In the genomic region with DNA sequence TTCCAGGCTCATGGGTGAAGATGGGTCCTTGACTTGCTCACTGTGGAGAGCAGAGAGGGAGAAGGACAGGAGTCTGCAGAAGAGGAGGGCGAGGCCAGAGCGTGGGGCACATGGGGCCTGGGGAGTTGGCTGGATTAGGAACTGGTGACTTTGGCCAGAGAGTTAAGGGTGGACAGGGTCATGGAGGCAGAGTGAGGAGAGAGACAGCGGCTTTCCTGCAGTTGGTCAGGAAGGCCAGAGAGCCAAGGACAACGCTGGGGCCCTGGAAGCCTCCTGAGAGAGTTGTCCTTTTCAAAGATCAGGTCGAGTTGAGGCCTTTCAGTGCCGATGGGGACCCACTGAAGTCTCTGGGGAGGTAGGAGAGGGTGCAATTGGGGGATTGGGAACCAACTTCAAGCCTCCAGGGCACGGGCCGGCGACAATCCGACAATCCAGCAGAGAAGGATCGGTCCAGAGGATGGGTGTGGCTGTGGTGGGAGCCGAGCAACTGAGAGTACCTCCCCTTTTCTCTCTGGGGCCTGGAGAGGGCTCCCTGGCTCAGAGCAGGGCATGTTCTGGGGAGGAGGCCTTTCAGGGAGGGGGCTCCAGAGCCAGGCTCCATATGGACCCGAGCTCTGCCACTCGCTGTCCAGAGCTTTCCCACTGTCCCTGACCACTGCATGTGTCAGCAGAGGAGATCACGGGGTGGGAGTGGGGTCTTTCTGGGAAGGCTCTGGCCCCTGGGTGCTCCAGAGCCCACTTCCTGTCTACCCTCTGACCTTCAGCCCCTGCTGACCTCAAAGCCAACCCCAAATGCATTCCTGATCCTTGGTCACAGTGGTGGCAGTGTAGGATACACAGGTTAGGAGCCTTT, we compare ENCODE assay signal across 1 cellular context.
TF ChIP-seq lines count a peak whose summit lies in the region.

No MANE protein-coding gene starts in this region.

TF ChIP-seq in HepG2, 621 proteins besides CTCF, POLR2A, EP300 and RAD21 (continued from another document and continues in another):
- TF ChIP-seq, protein P1, sequence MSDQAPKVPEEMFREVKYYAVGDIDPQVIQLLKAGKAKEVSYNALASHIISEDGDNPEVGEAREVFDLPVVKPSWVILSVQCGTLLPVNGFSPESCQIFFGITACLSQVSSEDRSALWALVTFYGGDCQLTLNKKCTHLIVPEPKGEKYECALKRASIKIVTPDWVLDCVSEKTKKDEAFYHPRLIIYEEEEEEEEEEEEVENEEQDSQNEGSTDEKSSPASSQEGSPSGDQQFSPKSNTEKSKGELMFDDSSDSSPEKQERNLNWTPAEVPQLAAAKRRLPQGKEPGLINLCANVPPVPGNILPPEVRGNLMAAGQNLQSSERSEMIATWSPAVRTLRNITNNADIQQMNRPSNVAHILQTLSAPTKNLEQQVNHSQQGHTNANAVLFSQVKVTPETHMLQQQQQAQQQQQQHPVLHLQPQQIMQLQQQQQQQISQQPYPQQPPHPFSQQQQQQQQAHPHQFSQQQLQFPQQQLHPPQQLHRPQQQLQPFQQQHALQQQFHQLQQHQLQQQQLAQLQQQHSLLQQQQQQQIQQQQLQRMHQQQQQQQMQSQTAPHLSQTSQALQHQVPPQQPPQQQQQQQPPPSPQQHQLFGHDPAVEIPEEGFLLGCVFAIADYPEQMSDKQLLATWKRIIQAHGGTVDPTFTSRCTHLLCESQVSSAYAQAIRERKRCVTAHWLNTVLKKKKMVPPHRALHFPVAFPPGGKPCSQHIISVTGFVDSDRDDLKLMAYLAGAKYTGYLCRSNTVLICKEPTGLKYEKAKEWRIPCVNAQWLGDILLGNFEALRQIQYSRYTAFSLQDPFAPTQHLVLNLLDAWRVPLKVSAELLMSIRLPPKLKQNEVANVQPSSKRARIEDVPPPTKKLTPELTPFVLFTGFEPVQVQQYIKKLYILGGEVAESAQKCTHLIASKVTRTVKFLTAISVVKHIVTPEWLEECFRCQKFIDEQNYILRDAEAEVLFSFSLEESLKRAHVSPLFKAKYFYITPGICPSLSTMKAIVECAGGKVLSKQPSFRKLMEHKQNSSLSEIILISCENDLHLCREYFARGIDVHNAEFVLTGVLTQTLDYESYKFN (CRISPR knock-in tag; conservative IDR thresholded peaks at IDR 0.05): peak; percentile 61
- TF ChIP-seq ZNF605 (CRISPR knock-in tag; IDR thresholded peaks at IDR 0.05) (peak; percentile 59; the same call in 1 of the 2 replicates), ZSCAN29 (CRISPR knock-in tag; conservative IDR thresholded peaks at IDR 0.05) (0 out of 2 replicates have a peak, but pooled peaks have one; percentile 33), ZNF589 (CRISPR knock-in tag; conservative IDR thresholded peaks at IDR 0.05) (no peak), ZNF274 (CRISPR knock-in tag; IDR thresholded peaks at IDR 0.05) (peak; percentile 57; the same call in 1 of the 2 replicates), SPEN (CRISPR knock-in tag; IDR thresholded peaks at IDR 0.05; ENCODE audit: low read depth) (no peak), ETV5 (CRISPR knock-in tag; IDR thresholded peaks at IDR 0.05; ENCODE audit: borderline replicate concordance) (peak; percentile 69), PHF20 (CRISPR knock-in tag; IDR thresholded peaks at IDR 0.05) (no peak), SP4 (CRISPR knock-in tag; IDR thresholded peaks at IDR 0.05) (peak; percentile 34; the same call in 1 of the 2 replicates), CAMTA2 (CRISPR knock-in tag; IDR thresholded peaks at IDR 0.05; ENCODE audit: borderline replicate concordance) (no peak), ZNF138 (CRISPR knock-in tag; IDR thresholded peaks at IDR 0.05; ENCODE audit: low read depth) (no peak), KAT2B (IDR thresholded peaks at IDR 0.05; ENCODE audit: borderline replicate concordance, low read depth, low read length) (no peak), KDM1A (CRISPR knock-in tag; IDR thresholded peaks at IDR 0.05) (no peak), NR2F1 (CRISPR knock-in tag; IDR thresholded peaks at IDR 0.05) (0 out of 4 replicates have a peak, but pooled peaks of 1 of the 2 experiments have one; percentile 32), RXRA (CRISPR knock-in tag; IDR thresholded peaks at IDR 0.05) (peak; percentile 52; the same call in 1 of the 2 replicates), KDM2A (CRISPR knock-in tag; IDR thresholded peaks at IDR 0.05; ENCODE audit: borderline replicate concordance, low read depth) (no peak), ZFP37 (CRISPR knock-in tag; IDR thresholded peaks at IDR 0.05; ENCODE audit: borderline replicate concordance) (no peak), ZNF598 (CRISPR knock-in tag; IDR thresholded peaks at IDR 0.05; ENCODE audit: borderline replicate concordance) (peak; percentile 34; the same call in 1 of the 2 replicates), RARA (CRISPR knock-in tag; IDR thresholded peaks at IDR 0.05) (peak; percentile 79), ZNF550 (CRISPR knock-in tag; IDR thresholded peaks at IDR 0.05; ENCODE audit: borderline replicate concordance) (no peak), ZNF644 (CRISPR knock-in tag; IDR thresholded peaks at IDR 0.05; ENCODE audit: low read depth) (peak; percentile 9; the same call in 1 of the 2 replicates)
- TF ChIP-seq, protein P2, sequence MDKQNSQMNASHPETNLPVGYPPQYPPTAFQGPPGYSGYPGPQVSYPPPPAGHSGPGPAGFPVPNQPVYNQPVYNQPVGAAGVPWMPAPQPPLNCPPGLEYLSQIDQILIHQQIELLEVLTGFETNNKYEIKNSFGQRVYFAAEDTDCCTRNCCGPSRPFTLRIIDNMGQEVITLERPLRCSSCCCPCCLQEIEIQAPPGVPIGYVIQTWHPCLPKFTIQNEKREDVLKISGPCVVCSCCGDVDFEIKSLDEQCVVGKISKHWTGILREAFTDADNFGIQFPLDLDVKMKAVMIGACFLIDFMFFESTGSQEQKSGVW (CRISPR knock-in tag; IDR thresholded peaks at IDR 0.05; ENCODE audit: borderline replicate concordance): no peak
- TF ChIP-seq, protein P3, sequence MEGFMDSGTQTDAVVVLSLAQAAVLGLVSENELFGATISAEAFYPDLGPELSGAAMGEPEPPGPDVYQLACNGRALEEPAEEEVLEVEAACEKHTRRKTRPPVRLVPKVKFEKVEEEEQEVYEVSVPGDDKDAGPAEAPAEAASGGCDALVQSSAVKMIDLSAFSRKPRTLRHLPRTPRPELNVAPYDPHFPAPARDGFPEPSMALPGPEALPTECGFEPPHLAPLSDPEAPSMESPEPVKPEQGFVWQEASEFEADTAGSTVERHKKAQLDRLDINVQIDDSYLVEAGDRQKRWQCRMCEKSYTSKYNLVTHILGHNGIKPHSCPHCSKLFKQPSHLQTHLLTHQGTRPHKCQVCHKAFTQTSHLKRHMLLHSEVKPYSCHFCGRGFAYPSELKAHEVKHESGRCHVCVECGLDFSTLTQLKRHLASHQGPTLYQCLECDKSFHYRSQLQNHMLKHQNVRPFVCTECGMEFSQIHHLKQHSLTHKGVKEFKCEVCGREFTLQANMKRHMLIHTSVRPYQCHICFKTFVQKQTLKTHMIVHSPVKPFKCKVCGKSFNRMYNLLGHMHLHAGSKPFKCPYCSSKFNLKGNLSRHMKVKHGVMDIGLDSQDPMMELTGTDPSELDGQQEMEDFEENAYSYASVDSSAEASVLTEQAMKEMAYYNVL (CRISPR knock-in tag; IDR thresholded peaks at IDR 0.05; ENCODE audit: borderline replicate concordance): 0 out of 2 replicates have a peak, but pooled peaks have one; percentile 30
- TF ChIP-seq, protein P4, sequence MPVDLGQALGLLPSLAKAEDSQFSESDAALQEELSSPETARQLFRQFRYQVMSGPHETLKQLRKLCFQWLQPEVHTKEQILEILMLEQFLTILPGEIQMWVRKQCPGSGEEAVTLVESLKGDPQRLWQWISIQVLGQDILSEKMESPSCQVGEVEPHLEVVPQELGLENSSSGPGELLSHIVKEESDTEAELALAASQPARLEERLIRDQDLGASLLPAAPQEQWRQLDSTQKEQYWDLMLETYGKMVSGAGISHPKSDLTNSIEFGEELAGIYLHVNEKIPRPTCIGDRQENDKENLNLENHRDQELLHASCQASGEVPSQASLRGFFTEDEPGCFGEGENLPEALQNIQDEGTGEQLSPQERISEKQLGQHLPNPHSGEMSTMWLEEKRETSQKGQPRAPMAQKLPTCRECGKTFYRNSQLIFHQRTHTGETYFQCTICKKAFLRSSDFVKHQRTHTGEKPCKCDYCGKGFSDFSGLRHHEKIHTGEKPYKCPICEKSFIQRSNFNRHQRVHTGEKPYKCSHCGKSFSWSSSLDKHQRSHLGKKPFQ (CRISPR knock-in tag; IDR thresholded peaks at IDR 0.05; ENCODE audit: insufficient replicate concordance): peak; percentile 58
- TF ChIP-seq, protein P5, sequence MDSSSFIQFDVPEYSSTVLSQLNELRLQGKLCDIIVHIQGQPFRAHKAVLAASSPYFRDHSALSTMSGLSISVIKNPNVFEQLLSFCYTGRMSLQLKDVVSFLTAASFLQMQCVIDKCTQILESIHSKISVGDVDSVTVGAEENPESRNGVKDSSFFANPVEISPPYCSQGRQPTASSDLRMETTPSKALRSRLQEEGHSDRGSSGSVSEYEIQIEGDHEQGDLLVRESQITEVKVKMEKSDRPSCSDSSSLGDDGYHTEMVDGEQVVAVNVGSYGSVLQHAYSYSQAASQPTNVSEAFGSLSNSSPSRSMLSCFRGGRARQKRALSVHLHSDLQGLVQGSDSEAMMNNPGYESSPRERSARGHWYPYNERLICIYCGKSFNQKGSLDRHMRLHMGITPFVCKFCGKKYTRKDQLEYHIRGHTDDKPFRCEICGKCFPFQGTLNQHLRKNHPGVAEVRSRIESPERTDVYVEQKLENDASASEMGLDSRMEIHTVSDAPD (CRISPR knock-in tag; IDR thresholded peaks at IDR 0.05): 0 out of 2 replicates have a peak, but pooled peaks have one; percentile 28
- TF ChIP-seq, protein P6, sequence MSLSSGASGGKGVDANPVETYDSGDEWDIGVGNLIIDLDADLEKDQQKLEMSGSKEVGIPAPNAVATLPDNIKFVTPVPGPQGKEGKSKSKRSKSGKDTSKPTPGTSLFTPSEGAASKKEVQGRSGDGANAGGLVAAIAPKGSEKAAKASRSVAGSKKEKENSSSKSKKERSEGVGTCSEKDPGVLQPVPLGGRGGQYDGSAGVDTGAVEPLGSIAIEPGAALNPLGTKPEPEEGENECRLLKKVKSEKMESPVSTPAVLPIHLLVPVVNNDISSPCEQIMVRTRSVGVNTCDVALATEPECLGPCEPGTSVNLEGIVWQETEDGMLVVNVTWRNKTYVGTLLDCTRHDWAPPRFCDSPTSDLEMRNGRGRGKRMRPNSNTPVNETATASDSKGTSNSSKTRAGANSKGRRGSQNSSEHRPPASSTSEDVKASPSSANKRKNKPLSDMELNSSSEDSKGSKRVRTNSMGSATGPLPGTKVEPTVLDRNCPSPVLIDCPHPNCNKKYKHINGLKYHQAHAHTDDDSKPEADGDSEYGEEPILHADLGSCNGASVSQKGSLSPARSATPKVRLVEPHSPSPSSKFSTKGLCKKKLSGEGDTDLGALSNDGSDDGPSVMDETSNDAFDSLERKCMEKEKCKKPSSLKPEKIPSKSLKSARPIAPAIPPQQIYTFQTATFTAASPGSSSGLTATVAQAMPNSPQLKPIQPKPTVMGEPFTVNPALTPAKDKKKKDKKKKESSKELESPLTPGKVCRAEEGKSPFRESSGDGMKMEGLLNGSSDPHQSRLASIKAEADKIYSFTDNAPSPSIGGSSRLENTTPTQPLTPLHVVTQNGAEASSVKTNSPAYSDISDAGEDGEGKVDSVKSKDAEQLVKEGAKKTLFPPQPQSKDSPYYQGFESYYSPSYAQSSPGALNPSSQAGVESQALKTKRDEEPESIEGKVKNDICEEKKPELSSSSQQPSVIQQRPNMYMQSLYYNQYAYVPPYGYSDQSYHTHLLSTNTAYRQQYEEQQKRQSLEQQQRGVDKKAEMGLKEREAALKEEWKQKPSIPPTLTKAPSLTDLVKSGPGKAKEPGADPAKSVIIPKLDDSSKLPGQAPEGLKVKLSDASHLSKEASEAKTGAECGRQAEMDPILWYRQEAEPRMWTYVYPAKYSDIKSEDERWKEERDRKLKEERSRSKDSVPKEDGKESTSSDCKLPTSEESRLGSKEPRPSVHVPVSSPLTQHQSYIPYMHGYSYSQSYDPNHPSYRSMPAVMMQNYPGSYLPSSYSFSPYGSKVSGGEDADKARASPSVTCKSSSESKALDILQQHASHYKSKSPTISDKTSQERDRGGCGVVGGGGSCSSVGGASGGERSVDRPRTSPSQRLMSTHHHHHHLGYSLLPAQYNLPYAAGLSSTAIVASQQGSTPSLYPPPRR (CRISPR knock-in tag; IDR thresholded peaks at IDR 0.05; ENCODE audit: borderline replicate concordance): 0 out of 2 replicates have a peak, but pooled peaks have one; percentile 17
- TF ChIP-seq, protein P7, sequence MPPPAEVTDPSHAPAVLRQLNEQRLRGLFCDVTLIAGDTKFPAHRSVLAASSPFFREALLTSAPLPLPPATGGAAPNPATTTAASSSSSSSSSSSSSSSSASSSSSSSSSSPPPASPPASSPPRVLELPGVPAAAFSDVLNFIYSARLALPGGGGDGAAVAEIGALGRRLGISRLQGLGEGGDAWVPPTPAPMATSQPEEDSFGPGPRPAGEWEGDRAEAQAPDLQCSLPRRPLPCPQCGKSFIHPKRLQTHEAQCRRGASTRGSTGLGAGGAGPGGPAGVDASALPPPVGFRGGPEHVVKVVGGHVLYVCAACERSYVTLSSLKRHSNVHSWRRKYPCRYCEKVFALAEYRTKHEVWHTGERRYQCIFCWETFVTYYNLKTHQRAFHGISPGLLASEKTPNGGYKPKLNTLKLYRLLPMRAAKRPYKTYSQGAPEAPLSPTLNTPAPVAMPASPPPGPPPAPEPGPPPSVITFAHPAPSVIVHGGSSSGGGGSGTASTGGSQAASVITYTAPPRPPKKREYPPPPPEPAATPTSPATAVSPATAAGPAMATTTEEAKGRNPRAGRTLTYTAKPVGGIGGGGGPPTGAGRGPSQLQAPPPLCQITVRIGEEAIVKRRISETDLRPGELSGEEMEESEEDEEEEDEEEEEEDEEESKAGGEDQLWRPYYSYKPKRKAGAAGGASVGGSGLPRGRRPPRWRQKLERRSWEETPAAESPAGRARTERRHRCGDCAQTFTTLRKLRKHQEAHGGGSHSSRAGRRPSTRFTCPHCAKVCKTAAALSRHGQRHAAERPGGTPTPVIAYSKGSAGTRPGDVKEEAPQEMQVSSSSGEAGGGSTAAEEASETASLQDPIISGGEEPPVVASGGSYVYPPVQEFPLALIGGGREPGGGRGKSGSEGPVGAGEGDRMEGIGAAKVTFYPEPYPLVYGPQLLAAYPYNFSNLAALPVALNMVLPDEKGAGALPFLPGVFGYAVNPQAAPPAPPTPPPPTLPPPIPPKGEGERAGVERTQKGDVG (CRISPR knock-in tag; IDR thresholded peaks at IDR 0.05; ENCODE audit: borderline replicate concordance): peak; percentile 30; the same call in 1 of the 2 replicates
- TF ChIP-seq, protein P8, sequence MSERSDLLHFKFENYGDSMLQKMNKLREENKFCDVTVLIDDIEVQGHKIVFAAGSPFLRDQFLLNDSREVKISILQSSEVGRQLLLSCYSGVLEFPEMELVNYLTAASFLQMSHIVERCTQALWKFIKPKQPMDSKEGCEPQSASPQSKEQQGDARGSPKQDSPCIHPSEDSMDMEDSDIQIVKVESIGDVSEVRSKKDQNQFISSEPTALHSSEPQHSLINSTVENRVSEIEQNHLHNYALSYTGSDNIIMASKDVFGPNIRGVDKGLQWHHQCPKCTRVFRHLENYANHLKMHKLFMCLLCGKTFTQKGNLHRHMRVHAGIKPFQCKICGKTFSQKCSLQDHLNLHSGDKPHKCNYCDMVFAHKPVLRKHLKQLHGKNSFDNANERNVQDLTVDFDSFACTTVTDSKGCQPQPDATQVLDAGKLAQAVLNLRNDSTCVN (CRISPR knock-in tag; IDR thresholded peaks at IDR 0.05; ENCODE audit: borderline replicate concordance): no peak
- TF ChIP-seq, protein P9, sequence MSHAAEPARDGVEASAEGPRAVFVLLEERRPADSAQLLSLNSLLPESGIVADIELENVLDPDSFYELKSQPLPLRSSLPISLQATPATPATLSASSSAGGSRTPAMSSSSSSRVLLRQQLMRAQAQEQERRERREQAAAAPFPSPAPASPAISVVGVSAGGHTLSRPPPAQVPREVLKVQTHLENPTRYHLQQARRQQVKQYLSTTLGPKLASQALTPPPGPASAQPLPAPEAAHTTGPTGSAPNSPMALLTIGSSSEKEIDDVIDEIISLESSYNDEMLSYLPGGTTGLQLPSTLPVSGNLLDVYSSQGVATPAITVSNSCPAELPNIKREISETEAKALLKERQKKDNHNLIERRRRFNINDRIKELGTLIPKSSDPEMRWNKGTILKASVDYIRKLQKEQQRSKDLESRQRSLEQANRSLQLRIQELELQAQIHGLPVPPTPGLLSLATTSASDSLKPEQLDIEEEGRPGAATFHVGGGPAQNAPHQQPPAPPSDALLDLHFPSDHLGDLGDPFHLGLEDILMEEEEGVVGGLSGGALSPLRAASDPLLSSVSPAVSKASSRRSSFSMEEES (CRISPR knock-in tag; IDR thresholded peaks at IDR 0.05): no peak
